In genomic region chr21:44845418-44846200, GRCh38 we compare ENCODE assay signal across 8 cellular contexts. TPM values are rescaled to one million over a fixed set of nuclear protein-coding genes. Genes with fewer than 3 reads are reported as not detected.
DNase-seq lines count a peak whose midpoint lies in the region; ATAC-seq and TF ChIP-seq lines count a peak whose summit lies in the region.

No MANE protein-coding gene starts in this region.

- no peak overlapping the region for H2AFZ ChIP-seq in fibroblast of lung (ENCODE audit: low read length)

- POLR2A ChIA-PET in naive thymus-derived CD8-positive, alpha-beta T cell (lab: Charles Lee): interaction anchor here (1.0 to 1.2 kb wide), 2 partner anchors 28 to 87 kb away, joined by 5 to 7 read pairs; partner anchors contain the start of gene PTTG1IP

- H3K4me1 ChIP-seq in fibroblast of lung (ENCODE audit: control insufficient read depth, extremely low read depth, insufficient read depth, low read length): peaks cover 13% of the 10 kb centered on the region
- H3K4me1 ChIP-seq in thyroid gland: peaks cover 18 to 20% of the 10 kb centered on the region in 2 donors

- no peaks in the 10 kb centered on the region for H4K20me1 ChIP-seq in fibroblast of lung (ENCODE audit: control insufficient read depth, extremely low read depth, insufficient read depth, low read length)

- H3K27ac ChIP-seq in fibroblast of lung (ENCODE audit: insufficient read depth, low read length) (no peak overlapping the region), thyroid gland (no peak overlapping the region)

- TF ChIP-seq CTCF in fibroblast of lung (conservative IDR thresholded peaks at IDR 0.05 in 1 of 2, IDR thresholded peaks at IDR 0.05 in 1 of 2; ENCODE audit: low read depth in 1 of 2, low read length in 2 of 2): peak; percentile 20 to 43
- peak in 1 of 6 experiments; percentile 23 for TF ChIP-seq CTCF in thyroid gland (IDR thresholded peaks at IDR 0.05)

- ATAC-seq in GM21447 (IDR thresholded peaks at IDR 0.05; ENCODE audit: unreplicated experiment): peak; percentile 65
- peak; percentile 76 to 85 for ATAC-seq in naive thymus-derived CD8-positive, alpha-beta T cell
- ATAC-seq in HG02623 (IDR thresholded peaks at IDR 0.05; ENCODE audit: unreplicated experiment): no peak

- H3K4me3 ChIP-seq in fibroblast of lung (replicated peaks in 1 of 4; ENCODE audit: control extremely low read depth in 1 of 4, insufficient read depth in 1 of 4, low read depth in 3 of 4, low read length in 4 of 4): peak overlapping the region; percentile 6 to 56 (median 34)
- H3K4me3 ChIP-seq in thyroid gland (replicated peaks in 1 of 3): peak overlapping the region in 1 of 3 donors; percentile 18

- no peak for TF ChIP-seq POLR2A in thyroid gland (IDR thresholded peaks at IDR 0.05)

- H3K27me3 ChIP-seq in fibroblast of lung (ENCODE audit: control insufficient read depth, insufficient read depth, low read length) (peaks cover 3% of the 10 kb centered on the region), thyroid gland (no peaks in the 10 kb centered on the region)

- DNase-seq in CD1c-positive myeloid dendritic cell (ENCODE audit: extremely low spot score) (peak; percentile 74), NCI-H748 (lab: John Stamatoyannopoulos, UW; ENCODE audit: unreplicated experiment) (peak; percentile 64), activated T-cell treated with anti-CD3 and anti-CD28 coated beads for 24 hours (ENCODE audit: low read depth) (peak; percentile 45), fibroblast of lung (ENCODE audit: low read depth in 2 of 2) (peak; percentile 46 to 53), thyroid gland (peak; percentile 46 to 50)
- peak; percentile 19 to 70 (median 36) for DNase-seq in naive thymus-derived CD8-positive, alpha-beta T cell

- no peaks in the 10 kb centered on the region for H3K9me3 Mint-ChIP-seq in naive thymus-derived CD8-positive, alpha-beta T cell

- H3K27me3 Mint-ChIP-seq in naive thymus-derived CD8-positive, alpha-beta T cell: peaks cover 0 to 5% (median 0%) of the 10 kb centered on the region in 5 donors

- peaks cover 6 to 18% (median 12%) of the 10 kb centered on the region in 4 donors for H3K4me1 Mint-ChIP-seq in naive thymus-derived CD8-positive, alpha-beta T cell

- H3K9ac ChIP-seq in fibroblast of lung (ENCODE audit: insufficient read depth, low read length): peak overlapping the region; percentile 23

- WGBS in thyroid gland, 2 donors: 8 to 18% methylated on average over 13 to 29 of the region's 34 CpGs

- peaks cover 0 to 18% (median 0%) of the 10 kb centered on the region in 3 donors for H3K36me3 Mint-ChIP-seq in naive thymus-derived CD8-positive, alpha-beta T cell

- H3K9me3 ChIP-seq in fibroblast of lung (ENCODE audit: control insufficient read depth, insufficient read depth, low read depth, low read length): no peaks in the 10 kb centered on the region
- no peaks in the 10 kb centered on the region for H3K9me3 ChIP-seq in thyroid gland

- peaks cover 15% of the 10 kb centered on the region for H3K36me3 ChIP-seq in fibroblast of lung (ENCODE audit: control insufficient read depth, insufficient read depth, low read length)
- peaks cover 17 to 23% of the 10 kb centered on the region in 2 donors for H3K36me3 ChIP-seq in thyroid gland

- no peaks in the 10 kb centered on the region for H3K79me2 ChIP-seq in fibroblast of lung (ENCODE audit: control insufficient read depth, insufficient read depth, low read length)

- H3K27ac Mint-ChIP-seq in naive thymus-derived CD8-positive, alpha-beta T cell: peak overlapping the region in 6 of 10 donors; percentile 46 to 91 (median 74)

- H3K4me3 Mint-ChIP-seq in naive thymus-derived CD8-positive, alpha-beta T cell: peak overlapping the region; percentile 70 to 85 (median 73)

- intact Hi-C loops in thyroid gland (cut with DNase I): no loop called here

- peak overlapping the region; percentile 81 for H3K4me2 ChIP-seq in fibroblast of lung (ENCODE audit: extremely low read depth, insufficient read depth, low read length)

RNA-seq across cellular contexts. Expression of gene SUMO3, which starts 27.7 kb away (rescaled TPM):
- total RNA-seq in fibroblast of lung (74.2 and 96.3 TPM in 2 replicates), thyroid gland (100 to 1,000 TPM in 1 of 4 donors, 10 to 100 TPM in 3; 65.7 to 127 (median 87.8) TPM)
- 190 and 230 TPM in 2 replicates for polyA plus RNA-seq in fibroblast of lung
- 125 and 162 TPM in 2 replicates for polyA plus RNA-seq in fibroblast of lung (2012)
- 39.3 and 58.6 TPM in 2 replicates for polyA minus RNA-seq in fibroblast of lung (ENCODE audit: low replicate concordance)
- total RNA-seq in naive thymus-derived CD8-positive, alpha-beta T cell: 10 to 100 TPM; 50.2 to 54.6 TPM
- polyA plus RNA-seq in naive thymus-derived CD8-positive, alpha-beta T cell: 10 to 100 TPM; 82.8 to 94.1 (median 86.7) TPM

RNA-seq across cellular contexts. Expression of gene PTTG1IP, which starts 27.9 kb away (rescaled TPM):
- 159 and 240 TPM in 2 replicates for total RNA-seq in fibroblast of lung
- polyA plus RNA-seq in fibroblast of lung: 209 and 229 TPM in 2 replicates
- 167 and 182 TPM in 2 replicates for polyA plus RNA-seq in fibroblast of lung (2012)
- polyA minus RNA-seq in fibroblast of lung (ENCODE audit: low replicate concordance): 164 and 171 TPM in 2 replicates
- total RNA-seq in naive thymus-derived CD8-positive, alpha-beta T cell: 10 to 100 TPM; 62.0 to 68.7 TPM
- 10 to 100 TPM; 42.4 to 54.1 (median 44.3) TPM for polyA plus RNA-seq in naive thymus-derived CD8-positive, alpha-beta T cell
- 100 to 1,000 TPM; 256 to 374 (median 309) TPM for total RNA-seq in thyroid gland

RNA-seq across cellular contexts. Expression of gene UBE2G2, which starts 44.0 kb away (rescaled TPM):
- total RNA-seq in fibroblast of lung: 61.9 and 74.2 TPM in 2 replicates
- 49.7 and 63.6 TPM in 2 replicates for polyA plus RNA-seq in fibroblast of lung
- 44.1 and 50.3 TPM in 2 replicates for polyA plus RNA-seq in fibroblast of lung (2012)
- 31.1 and 39.6 TPM in 2 replicates for polyA minus RNA-seq in fibroblast of lung (ENCODE audit: low replicate concordance)
- 100 to 1,000 TPM; 167 to 186 TPM for total RNA-seq in naive thymus-derived CD8-positive, alpha-beta T cell
- 10 to 100 TPM; 56.2 to 72.8 (median 62.3) TPM for polyA plus RNA-seq in naive thymus-derived CD8-positive, alpha-beta T cell
- total RNA-seq in thyroid gland: 100 to 1,000 TPM in 1 of 4 donors, 10 to 100 TPM in 3; 90.4 to 127 (median 95.3) TPM
